In genomic region chr14:45015133-45015532, GRCh38 we compare ENCODE assay signal across 27 cellular contexts.
"Had no signal": no experiment of that assay in that cellular context is flagged by ENCODE, and none has a peak within 500 bp of the region (broad histone marks: within the 10 kb centered on the region; RNA-seq: fewer than 3 reads in every experiment).

No MANE protein-coding gene starts in this region.

- H3K27me3 Mint-ChIP-seq: naive B cell had no signal

- H3K27me3 ChIP-seq: dorsolateral prefrontal cortex, esophagus squamous epithelium, gastrocnemius medialis, heart right ventricle, left lung had no signal

- H3K9me3 Mint-ChIP-seq: mesothelial cell of epicardium, naive B cell had no signal

- H3K4me3 ChIP-seq: coronary artery, dorsolateral prefrontal cortex, esophagus squamous epithelium, gastrocnemius medialis, heart right ventricle, left lung, lower lobe of right lung, mucosa of descending colon had no signal

- FAIRE-seq: colon, kidney had no signal

- H3K4me1 Mint-ChIP-seq: mesothelial cell of epicardium, naive B cell had no signal

- ATAC-seq: esophagus mucosa, gastrocnemius medialis, heart right ventricle, left cardiac atrium, left lung, left ventricle myocardium superior, lower lobe of right lung, mucosa of descending colon had no signal

- DNase-seq: dermis blood vessel endothelial cell; dorsolateral prefrontal cortex; effector CD4-positive, alpha-beta T cell; effector memory CD4-positive, alpha-beta T cell; erythroblast; esophagus squamous epithelium; foreskin fibroblast; foreskin melanocyte; gastrocnemius medialis; glutamatergic neuron; head of caudate nucleus; heart right ventricle; hippocampal formation; islet precursor cell; kidney; left cardiac atrium; left lung; left ventricle myocardium superior; lower lobe of right lung; mesenchymal stem cell; mucosa of descending colon; naive B cell had no signal

- H3K4me3 Mint-ChIP-seq: mesothelial cell of epicardium, naive B cell had no signal

- H3K27ac Mint-ChIP-seq: mesothelial cell of epicardium had no signal

- H3K4me1 ChIP-seq: esophagus squamous epithelium, gastrocnemius medialis, heart right ventricle, left lung, lower lobe of right lung had no signal

- H3K27ac ChIP-seq: coronary artery, dorsolateral prefrontal cortex, epithelial cell of prostate, esophagus squamous epithelium, gastrocnemius medialis, heart right ventricle, left lung, lower lobe of right lung had no signal

- H3K9me3 ChIP-seq: esophagus squamous epithelium, gastrocnemius medialis, heart right ventricle, left lung, lower lobe of right lung, mucosa of descending colon had no signal
